9 cellular contexts compared by ENCODE assay signal in the genomic region with DNA sequence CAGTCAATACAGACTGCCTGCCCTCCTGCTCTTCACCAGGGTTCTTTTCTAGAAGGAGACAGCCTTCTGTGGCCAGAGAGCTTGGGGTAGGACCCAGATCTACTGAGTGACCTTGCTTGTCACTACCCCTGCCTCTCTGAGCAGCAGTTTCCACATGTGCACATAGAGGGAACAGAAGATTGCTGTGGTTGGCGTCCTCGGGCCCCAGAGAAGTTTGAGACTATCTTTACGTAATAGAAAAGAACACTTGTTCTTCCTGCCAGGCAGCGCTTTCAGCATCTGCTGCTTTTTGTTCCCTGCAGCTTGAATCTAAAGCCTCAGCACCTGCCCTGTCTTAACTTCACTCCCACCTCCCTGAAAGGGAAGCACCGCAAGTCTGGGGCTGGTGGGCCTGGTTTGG. TPM values are rescaled to one million over a fixed set of nuclear protein-coding genes. Genes with fewer than 3 reads are reported as not detected.
DNase-seq lines count a peak whose midpoint lies in the region; ATAC-seq and TF ChIP-seq lines count a peak whose summit lies in the region.
"Had no signal": no experiment of that assay in that cellular context is flagged by ENCODE, and none has a peak within 500 bp of the region (broad histone marks: within the 10 kb centered on the region; RNA-seq: fewer than 3 reads in every experiment).

No MANE protein-coding gene starts in this region.

- H3K9me3 Mint-ChIP-seq in CD4-positive, alpha-beta memory T cell = no peaks in the 10 kb centered on the region
- H3K9me3 Mint-ChIP-seq in neural crest cell = no peaks in the 10 kb centered on the region

- no peaks in the 10 kb centered on the region for H3K27me3 ChIP-seq in CD4-positive, alpha-beta memory T cell (ENCODE audit: insufficient read depth, low read length)
- H3K27me3 ChIP-seq in ascending aorta = no peaks in the 10 kb centered on the region

- peaks cover 0 to 45% of the 10 kb centered on the region in 2 donors for H3K36me3 Mint-ChIP-seq in CD4-positive, alpha-beta memory T cell
- H3K36me3 Mint-ChIP-seq in neural crest cell (ENCODE audit: low read depth) = peaks cover 3% of the 10 kb centered on the region

- peaks cover 17 to 46% (median 30%) of the 10 kb centered on the region in 4 donors for H3K4me1 Mint-ChIP-seq in CD4-positive, alpha-beta memory T cell
- H3K4me1 Mint-ChIP-seq in neural crest cell = peaks cover 26% of the 10 kb centered on the region

- CTCF ChIA-PET in CD4-positive, alpha-beta memory T cell (lab: Charles Lee; ENCODE audit: partially characterized antibody) = interaction anchor here (1.4 to 2.3 kb wide), 3 partner anchors 11 to 35 kb away, joined by 5 to 7 read pairs (median 6); a partner anchor contains a TSS

- peak overlapping the region in 1 of 8 donors; percentile 19 for H3K4me3 Mint-ChIP-seq in CD4-positive, alpha-beta memory T cell
- H3K4me3 Mint-ChIP-seq in neural crest cell = peak overlapping the region; percentile 86

- no peaks in the 10 kb centered on the region for H3K9me3 ChIP-seq in CD4-positive, alpha-beta memory T cell (ENCODE audit: control insufficient read depth in 1 of 2, low read length in 2 of 2)
- H3K9me3 ChIP-seq in ascending aorta = no peaks in the 10 kb centered on the region

- no peak overlapping the region for H3K4me3 ChIP-seq in CD4-positive, alpha-beta memory T cell (ENCODE audit: low read length in 2 of 2)
- H3K4me3 ChIP-seq in ascending aorta = no peak overlapping the region

- DNase-seq in CD4-positive, alpha-beta memory T cell = no peak
- DNase-seq in MV-4-11 (lab: John Stamatoyannopoulos, UW) (peak; percentile 91), ascending aorta (ENCODE audit: low spot score in 2 of 2) (no peak), neural crest cell (ENCODE audit: low read depth, low spot score) (no peak), retina (no peak), pons (ENCODE audit: low spot score) (no peak), NCI-H2107 (lab: John Stamatoyannopoulos, UW) (no peak)
- DNase-seq: NCI-H2227 treated with DMSO at 0.1 percent for 48 hours had no signal

- no peak for ATAC-seq in HG02678 (IDR thresholded peaks at IDR 0.05; ENCODE audit: unreplicated experiment)

- POLR2A ChIA-PET in CD4-positive, alpha-beta memory T cell (lab: Charles Lee; ENCODE audit: partially characterized antibody) = interaction anchor here (1.5 to 38.9 kb wide), 6 partner anchors 7 to 31 kb away, joined by 3 to 937 read pairs (median 74); a partner anchor contains a TSS

- H3K36me3 ChIP-seq in CD4-positive, alpha-beta memory T cell (ENCODE audit: insufficient read depth, low read length) = peaks cover 7% of the 10 kb centered on the region
- peaks cover 25 to 27% of the 10 kb centered on the region in 2 donors for H3K36me3 ChIP-seq in ascending aorta

- TF ChIP-seq CTCF in ascending aorta (IDR thresholded peaks at IDR 0.05) (no peak), neural crest cell (conservative IDR thresholded peaks at IDR 0.05) (no peak)

- H3K4me1 ChIP-seq in CD4-positive, alpha-beta memory T cell (ENCODE audit: insufficient read depth, low read length) = peaks cover 37% of the 10 kb centered on the region
- H3K4me1 ChIP-seq in ascending aorta = peaks cover 5 to 36% of the 10 kb centered on the region in 2 donors

- no peak overlapping the region for H3K27ac ChIP-seq in CD4-positive, alpha-beta memory T cell (ENCODE audit: low read depth, low read length)
- H3K27ac ChIP-seq in ascending aorta = peak overlapping the region; percentile 99

- H3K27ac Mint-ChIP-seq in CD4-positive, alpha-beta memory T cell = peak overlapping the region; percentile 70 to 100 (median 87)
- no peak overlapping the region for H3K27ac Mint-ChIP-seq in neural crest cell (ENCODE audit: unreplicated experiment)

- intact Hi-C loops in CD4-positive, alpha-beta memory T cell (cut with micrococcal nuclease) = no loop called here
- intact Hi-C loops in ascending aorta (cut with DNase I) = no loop called here

- no peaks in the 10 kb centered on the region for H3K27me3 Mint-ChIP-seq in CD4-positive, alpha-beta memory T cell
- H3K27me3 Mint-ChIP-seq in neural crest cell (ENCODE audit: low read depth) = peaks cover 2% of the 10 kb centered on the region

RNA-seq across cellular contexts. Expression of a gene that starts 1.9 kb away (rescaled TPM):
- 10 to 100 TPM; 41.4 to 46.4 TPM for total RNA-seq in CD4-positive, alpha-beta memory T cell
- 100 to 1,000 TPM; 106 to 107 TPM for polyA plus RNA-seq in CD4-positive, alpha-beta memory T cell
- total RNA-seq in ascending aorta (17.7 TPM), neural crest cell (29.2 and 33.7 TPM in 2 replicates)

RNA-seq across cellular contexts. Expression of a gene that starts 4.6 kb away (rescaled TPM):
- total RNA-seq in CD4-positive, alpha-beta memory T cell = 10 to 100 TPM; 96.8 to 97.3 TPM
- 10 to 100 TPM in 1 of 2 donors, 1 to 10 TPM in 1; 2.3 to 22.2 TPM for polyA plus RNA-seq in CD4-positive, alpha-beta memory T cell
- 188 TPM for total RNA-seq in ascending aorta
- 61.2 and 62.7 TPM in 2 replicates for total RNA-seq in neural crest cell

RNA-seq across cellular contexts. Expression of a gene that starts 7.7 kb away (rescaled TPM):
- total RNA-seq in CD4-positive, alpha-beta memory T cell = 10 to 100 TPM; 32.2 to 38.4 TPM
- polyA plus RNA-seq in CD4-positive, alpha-beta memory T cell = 10 to 100 TPM; 52.1 to 83.5 TPM
- 85.7 TPM for total RNA-seq in ascending aorta
- 286 and 296 TPM in 2 replicates for total RNA-seq in neural crest cell

RNA-seq across cellular contexts. Expression of a gene that starts 8.7 kb away (rescaled TPM):
- total RNA-seq in CD4-positive, alpha-beta memory T cell = 10 to 100 TPM; 60.6 to 64.5 TPM
- 10 to 100 TPM; 15.6 to 23.6 TPM for polyA plus RNA-seq in CD4-positive, alpha-beta memory T cell
- total RNA-seq in ascending aorta = 43.1 TPM
- total RNA-seq in neural crest cell = 27.2 TPM in 2 replicates

RNA-seq across cellular contexts. Expression of a gene that starts 12.3 kb away (rescaled TPM):
- 10 to 100 TPM; 10.8 to 11.9 TPM for total RNA-seq in CD4-positive, alpha-beta memory T cell
- under 1 TPM in 1 of 2 donors, not detected in 1; 0.71 TPM for polyA plus RNA-seq in CD4-positive, alpha-beta memory T cell
- total RNA-seq in ascending aorta = 54.0 TPM
- 36.4 and 40.5 TPM in 2 replicates for total RNA-seq in neural crest cell
